19 cellular contexts compared by ENCODE assay signal in the genomic region with DNA sequence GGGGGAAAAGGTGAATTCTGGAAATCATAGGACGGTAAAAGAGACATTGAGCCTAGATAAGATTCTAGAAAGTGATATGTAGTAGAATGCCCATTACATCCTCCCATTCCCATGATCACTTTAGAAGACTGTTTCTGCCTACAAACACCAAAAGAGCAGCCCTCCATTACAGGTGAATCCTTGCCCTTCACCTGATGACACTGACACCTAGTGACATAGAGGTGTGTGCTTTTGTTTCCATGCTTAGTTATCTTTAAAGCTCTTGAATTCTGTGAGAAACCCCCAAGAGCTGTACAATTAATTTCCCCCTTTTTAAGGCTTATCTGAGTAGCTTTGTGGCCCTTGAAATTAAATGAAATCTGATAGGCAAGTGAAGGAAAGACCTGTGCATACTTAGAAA.
"Had no signal": no experiment of that assay in that cellular context is flagged by ENCODE, and none has a peak within 500 bp of the region (broad histone marks: within the 10 kb centered on the region; RNA-seq: fewer than 3 reads in every experiment).

No MANE protein-coding gene starts in this region.

- H3K27ac ChIP-seq: foreskin keratinocyte, left ventricle myocardium inferior, lower lobe of right lung, right atrium auricular region, sigmoid colon, skin epidermis, stomach, thoracic aorta, transverse colon had no signal

- ATAC-seq: foreskin keratinocyte, lower lobe of right lung, natural killer cell had no signal

- H3K9me3 ChIP-seq: left ventricle myocardium inferior, lower lobe of right lung, right atrium auricular region, sigmoid colon, stomach, thoracic aorta, transverse colon had no signal

- H3K27me3 ChIP-seq: foreskin keratinocyte, right atrium auricular region, sigmoid colon, stomach, transverse colon had no signal

- H3K27ac Mint-ChIP-seq: dendritic cell treated with granulocyte-macrophage colony-stimulating factor and Interleukin-4, amounts not matched to agents 40 ng/mL and 50 ng/mL, for 4 days; immature natural killer cell; memory B cell; mesothelial cell of epicardium; natural killer cell had no signal

- H3K4me3 ChIP-seq: left ventricle myocardium inferior, lower lobe of right lung, right atrium auricular region, sigmoid colon, skin epidermis, stomach, thoracic aorta, transverse colon had no signal

- DNase-seq: foreskin keratinocyte; immature natural killer cell; left ventricle myocardium inferior; lower lobe of right lung; natural killer cell; sigmoid colon; stimulated activated CD4-positive, alpha-beta T cell treated with anti-CD3 and anti-CD28 coated beads, Interleukin-2, amount 100 ng/mL, for 24 hours; stimulated activated CD4-positive, alpha-beta T cell treated with anti-CD3 and anti-CD28 coated beads, Interleukin-4, amount 100 ng/mL, for 4 hours; stimulated activated naive CD4-positive, alpha-beta T cell; stomach; substantia nigra; transverse colon had no signal

- H3K36me3 Mint-ChIP-seq: immature natural killer cell, memory B cell, mesothelial cell of epicardium, natural killer cell had no signal

- H3K36me3 ChIP-seq: left ventricle myocardium inferior, lower lobe of right lung, right atrium auricular region, sigmoid colon, stomach, thoracic aorta, transverse colon had no signal

- H3K9me3 Mint-ChIP-seq: dendritic cell treated with granulocyte-macrophage colony-stimulating factor and Interleukin-4, amounts not matched to agents 40 ng/mL and 50 ng/mL, for 4 days; immature natural killer cell; memory B cell; mesothelial cell of epicardium; natural killer cell; neural crest cell had no signal

- H3K4me3 Mint-ChIP-seq: dendritic cell treated with granulocyte-macrophage colony-stimulating factor and Interleukin-4, amounts not matched to agents 40 ng/mL and 50 ng/mL, for 4 days; immature natural killer cell; memory B cell; mesothelial cell of epicardium; natural killer cell; neural crest cell had no signal

- H3K4me1 Mint-ChIP-seq: immature natural killer cell, memory B cell, mesothelial cell of epicardium, natural killer cell, neural crest cell had no signal

- H3K4me1 ChIP-seq: foreskin keratinocyte, left ventricle myocardium inferior, lower lobe of right lung, right atrium auricular region, sigmoid colon, stomach, transverse colon had no signal
